ENCODE assay signal across 12 cellular contexts in genomic region chr10:4941540-4942330, GRCh38. TPM values are rescaled to one million over a fixed set of nuclear protein-coding genes. Genes with fewer than 3 reads are reported as not detected.
A peak's percentile ranks its signal among the peaks of the same experiment; 100 is the strongest.
DNase-seq lines count a peak whose midpoint lies in the region; ATAC-seq, FAIRE-seq and TF ChIP-seq lines count a peak whose summit lies in the region.
"Had no signal": no experiment of that assay in that cellular context is flagged by ENCODE, and none has a peak within 500 bp of the region (broad histone marks: within the 10 kb centered on the region; RNA-seq: fewer than 3 reads in every experiment).

No MANE protein-coding gene starts in this region.

- H3K4me3 ChIP-seq in A549, result no peak overlapping the region
- H3K4me3 ChIP-seq in esophagus muscularis mucosa, result no peak overlapping the region
- H3K4me3 ChIP-seq: neural progenitor cell had no signal

- 0 out of 5 replicates have a peak, but pooled peaks of 1 of the 2 experiments have one; percentile 3 for TF ChIP-seq RAD21 in A549 (conservative IDR thresholded peaks at IDR 0.05 in 1 of 2, IDR thresholded peaks at IDR 0.05 in 1 of 2)

- peaks cover 77% of the 10 kb centered on the region for H3K4me1 ChIP-seq in A549
- H3K4me1 ChIP-seq in esophagus muscularis mucosa, result peaks cover 4 to 58% (median 48%) of the 10 kb centered on the region in 4 donors
- H3K4me1 ChIP-seq: neural progenitor cell had no signal

- no peak overlapping the region for H3K27ac Mint-ChIP-seq in activated CD4-positive, alpha-beta T cell treated with anti-CD3 and anti-CD28 coated beads for 36 hours
- H3K27ac Mint-ChIP-seq: activated CD8-positive, alpha-beta memory T cell treated with anti-CD3 and anti-CD28 coated beads, Interleukin-2, amount 10 ng/mL, durations not matched to agents 7 days and 5 days; neural progenitor cell; T-cell had no signal

- TF ChIP-seq CTCF in A549 (IDR thresholded peaks at IDR 0.05) (no peak), esophagus muscularis mucosa (IDR thresholded peaks at IDR 0.05) (no peak)

- POLR2A ChIA-PET in A549 (lab: Yijun Ruan, JAX), result no interaction called here
- POLR2A ChIA-PET in activated CD4-positive, alpha-beta T cell treated with anti-CD3 and anti-CD28 coated beads for 36 hours (lab: Charles Lee), result no interaction called here

- CTCF ChIA-PET in A549 (lab: Yijun Ruan, JAX), result interaction anchor here (0.6 to 0.9 kb wide), 2 partner anchors 14 to 352 kb away, joined by 3 to 4 read pairs; no protein-coding TSS in a partner anchor
- CTCF ChIA-PET in activated CD4-positive, alpha-beta T cell treated with anti-CD3 and anti-CD28 coated beads for 36 hours (lab: Charles Lee), result interaction anchor here (0.7 kb wide), 1 partner anchor 316 kb away, joined by 3 read pairs; no protein-coding TSS in a partner anchor

- DNase-seq in A549 (ENCODE audit: low read depth in 1 of 2, low spot score in 1 of 2) (peak; percentile 51 to 91), NCI-H748 treated with DMSO at 0.1 percent for 48 hours (lab: John Stamatoyannopoulos, UW) (peak; percentile 23), esophagus muscularis mucosa (ENCODE audit: extremely low spot score) (no peak), lung microvascular endothelial cell (ENCODE audit: low read depth in 2 of 2) (peak; percentile 53 to 88), dedifferentiated amniotic fluid mesenchymal stem cell (ENCODE audit: extremely low spot score) (no peak), SW 1271 (lab: John Stamatoyannopoulos, UW) (no peak), MV-4-11 (lab: John Stamatoyannopoulos, UW) (no peak)
- no peak for DNase-seq in activated CD4-positive, alpha-beta T cell treated with anti-CD3 and anti-CD28 coated beads for 36 hours
- DNase-seq: activated CD8-positive, alpha-beta memory T cell treated with anti-CD3 and anti-CD28 coated beads, Interleukin-2, amount 10 ng/mL, durations not matched to agents 7 days and 5 days; stimulated activated CD4-positive, alpha-beta T cell treated with anti-CD3 and anti-CD28 coated beads, Interleukin-4, amount 100 ng/mL, for 24 hours; T-cell had no signal

- H3K9me3 Mint-ChIP-seq in activated CD4-positive, alpha-beta T cell treated with anti-CD3 and anti-CD28 coated beads for 36 hours (ENCODE audit: low read depth), result no peaks in the 10 kb centered on the region
- H3K9me3 Mint-ChIP-seq: neural progenitor cell, T-cell had no signal

- intact Hi-C loops in esophagus muscularis mucosa (cut with DNase I), result no loop called here
- intact Hi-C loops in activated CD4-positive, alpha-beta T cell treated with anti-CD3 and anti-CD28 coated beads for 36 hours (cut with DNase I, micrococcal nuclease), result no loop called here

- ATAC-seq in A549, result peak; percentile 61 to 77
- no peak for ATAC-seq in activated CD4-positive, alpha-beta T cell treated with anti-CD3 and anti-CD28 coated beads for 36 hours
- ATAC-seq: activated CD8-positive, alpha-beta memory T cell treated with anti-CD3 and anti-CD28 coated beads, Interleukin-2, amount 10 ng/mL, durations not matched to agents 7 days and 5 days; T-cell had no signal

- H3K36me3 Mint-ChIP-seq in activated CD4-positive, alpha-beta T cell treated with anti-CD3 and anti-CD28 coated beads for 36 hours (ENCODE audit: low read depth), result no peaks in the 10 kb centered on the region
- H3K36me3 Mint-ChIP-seq: activated CD8-positive, alpha-beta memory T cell treated with anti-CD3 and anti-CD28 coated beads, Interleukin-2, amount 10 ng/mL, durations not matched to agents 7 days and 5 days; neural progenitor cell; T-cell had no signal

- TF ChIP-seq EP300 in A549 (IDR thresholded peaks at IDR 0.05), result peak in 1 of 2 experiments; percentile 45; a peak in 2 of 5 replicates
- no peak for TF ChIP-seq EP300 in esophagus muscularis mucosa (IDR thresholded peaks at IDR 0.05)

- peak; percentile 43 for FAIRE-seq in A549 (lab: Jason Lieb, UNC)

- 36% methylated on average over 5 of the region's 5 CpGs for WGBS in A549 (ENCODE audit: missing lambda C conversion rate)
- WGBS in esophagus muscularis mucosa, result 73% methylated on average over 5 of the region's 5 CpGs

- H3K27me3 Mint-ChIP-seq in activated CD4-positive, alpha-beta T cell treated with anti-CD3 and anti-CD28 coated beads for 36 hours, result no peaks in the 10 kb centered on the region

- no peaks in the 10 kb centered on the region for H3K4me1 Mint-ChIP-seq in activated CD4-positive, alpha-beta T cell treated with anti-CD3 and anti-CD28 coated beads for 36 hours
- H3K4me1 Mint-ChIP-seq: activated CD8-positive, alpha-beta memory T cell treated with anti-CD3 and anti-CD28 coated beads, Interleukin-2, amount 10 ng/mL, durations not matched to agents 7 days and 5 days; neural progenitor cell; T-cell had no signal

- H3K27ac ChIP-seq in A549 (peak overlapping the region; percentile 89 to 91), esophagus muscularis mucosa (replicated peaks in 1 of 4) (peak overlapping the region; percentile 36 to 79 (median 64))
- H3K27ac ChIP-seq: neural progenitor cell had no signal

- H3K4me3 Mint-ChIP-seq in activated CD4-positive, alpha-beta T cell treated with anti-CD3 and anti-CD28 coated beads for 36 hours, result no peak overlapping the region
- H3K4me3 Mint-ChIP-seq: activated CD8-positive, alpha-beta memory T cell treated with anti-CD3 and anti-CD28 coated beads, Interleukin-2, amount 10 ng/mL, durations not matched to agents 7 days and 5 days; neural progenitor cell; T-cell had no signal

- H3K27me3 ChIP-seq in esophagus muscularis mucosa, result no peaks in the 10 kb centered on the region
- H3K27me3 ChIP-seq: neural progenitor cell had no signal

- H3K9me3 ChIP-seq in A549 (peaks cover 11% of the 10 kb centered on the region; the same call in 2 of the 3 replicates), esophagus muscularis mucosa (no peaks in the 10 kb centered on the region)

- H3K4me2 ChIP-seq in A549, result peak overlapping the region; percentile 62
- H3K4me2 ChIP-seq: neural progenitor cell had no signal

- TF ChIP-seq POLR2A in A549 (IDR thresholded peaks at IDR 0.05; ENCODE audit: low read length) (no peak), esophagus muscularis mucosa (IDR thresholded peaks at IDR 0.05; ENCODE audit: low read depth) (no peak)

- H3K36me3 ChIP-seq in esophagus muscularis mucosa, result no peaks in the 10 kb centered on the region
- H3K36me3 ChIP-seq: neural progenitor cell had no signal

TF ChIP-seq in A549, 52 proteins besides CTCF, POLR2A, EP300 and RAD21 (continues in another document):
- no peak for TF ChIP-seq HOXA7 (CRISPR knock-in tag; IDR thresholded peaks at IDR 0.05)
- TF ChIP-seq RFX5 (IDR thresholded peaks at IDR 0.05), result no peak
- TF ChIP-seq SREBF2 (IDR thresholded peaks at IDR 0.05), result no peak
- TF ChIP-seq MAX (IDR thresholded peaks at IDR 0.05), result peak; percentile 55; the same call in 1 of the 2 replicates
- peak in 1 of 2 experiments; percentile 37; a peak in 1 of 5 replicates for TF ChIP-seq JUN (IDR thresholded peaks at IDR 0.05)
- no peak for TF ChIP-seq ZFP36 (IDR thresholded peaks at IDR 0.05; ENCODE audit: borderline replicate concordance, partially characterized antibody)
- TF ChIP-seq FOSB (CRISPR knock-in tag; IDR thresholded peaks at IDR 0.05), result no peak
- TF ChIP-seq GATA3 (IDR thresholded peaks at IDR 0.05; ENCODE audit: borderline replicate concordance), result no peak
- no peak for TF ChIP-seq ELK1 (IDR thresholded peaks at IDR 0.05; ENCODE audit: low read depth, low read length)
- TF ChIP-seq HEYL (CRISPR knock-in tag; IDR thresholded peaks at IDR 0.05), result peak; percentile 10; the same call in 1 of the 2 replicates
- no peak for TF ChIP-seq ATOH8 (CRISPR knock-in tag; IDR thresholded peaks at IDR 0.05; ENCODE audit: low read depth)
- no peak for TF ChIP-seq CBX2 (IDR thresholded peaks at IDR 0.05; ENCODE audit: borderline replicate concordance, low read depth)
- no peak for TF ChIP-seq PHF8 (IDR thresholded peaks at IDR 0.05; ENCODE audit: borderline replicate concordance, low read depth)
- TF ChIP-seq SMC3 (IDR thresholded peaks at IDR 0.05), result no peak
- no peak for TF ChIP-seq RARB (CRISPR knock-in tag; IDR thresholded peaks at IDR 0.05)

RNA-seq across cellular contexts. Expression of gene AKR1C1, which starts 21.5 kb away (rescaled TPM):
- polyA plus RNA-seq in A549 (2011; rRNA removed) (1,148 and 1,445 TPM in 2 replicates), A549 (2017; fragmentation: RNase III; extraction: RNeasy Plus Mini Kit Qiagen cat#74134 plus additional on column Dnase treatment) (642 to 1,056 TPM (median 970 TPM) in 3 replicates)
- 341 and 343 TPM in 2 replicates for polyA plus RNA-seq in A549 (2012; cell fraction: cytosol; rRNA removed)
- 297 and 392 TPM in 2 replicates for polyA plus RNA-seq in A549 (2012; cell fraction: nucleus; rRNA removed)
- polyA minus RNA-seq in A549 (2011; rRNA and poly(A)+ RNA removed), result 365 and 496 TPM in 2 replicates
- total RNA-seq in esophagus muscularis mucosa (100 to 1,000 TPM in 3 of 4 donors, 10 to 100 TPM in 1; 88.6 to 172 (median 141) TPM), lung microvascular endothelial cell (8.7 and 18.7 TPM in 2 replicates)
- under 1 TPM; 0.66 to 0.86 TPM for total RNA-seq in activated CD4-positive, alpha-beta T cell treated with anti-CD3 and anti-CD28 coated beads for 36 hours

Comparison
In these comparisons a context has a peak if more than half of its experiments do, and no peak if none do; other contexts are left out.
1. DNase-seq: peak in A549 (2 of 2), NCI-H748 treated with DMSO at 0.1 percent for 48 hours (single experiment) and lung microvascular endothelial cell (2 of 2); none in esophagus muscularis mucosa (single experiment), activated CD4-positive, alpha-beta T cell treated with anti-CD3 and anti-CD28 coated beads for 36 hours (single experiment), dedifferentiated amniotic fluid mesenchymal stem cell (single experiment), SW 1271 (0 of 2) and MV-4-11 (single experiment).